16 cellular contexts compared by ENCODE assay signal in the genomic region with DNA sequence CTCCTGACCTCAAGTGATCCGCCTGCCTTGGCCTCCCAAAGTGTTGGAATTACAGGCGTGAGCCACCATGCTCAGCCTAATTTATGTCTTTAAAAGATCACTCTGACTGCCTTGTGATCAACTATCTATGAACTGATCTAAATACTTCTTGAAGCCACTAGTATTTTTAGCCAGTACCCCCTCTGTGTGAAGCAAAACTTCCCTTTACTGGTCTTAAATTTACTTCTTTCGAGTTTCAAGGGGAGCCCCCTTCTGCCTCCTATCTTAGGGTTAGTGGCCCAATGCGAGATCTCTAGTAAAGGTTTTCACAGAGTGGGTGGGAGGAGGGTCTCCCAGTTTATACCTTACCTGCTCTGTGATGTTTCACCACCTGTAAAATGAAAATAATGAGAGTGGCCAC.
"Had no signal": no experiment of that assay in that cellular context is flagged by ENCODE, and none has a peak within 500 bp of the region (broad histone marks: within the 10 kb centered on the region; RNA-seq: fewer than 3 reads in every experiment).

No MANE protein-coding gene starts in this region.

- FAIRE-seq: islet of Langerhans, TTC549 had no signal

- H3K9me3 ChIP-seq: colonic mucosa had no signal

- ATAC-seq: activated CD8-positive, alpha-beta memory T cell treated with anti-CD3 and anti-CD28 coated beads, Interleukin-2, amount 10 ng/mL, durations not matched to agents 7 days and 5 days; foreskin keratinocyte; left lobe of liver had no signal

- H3K27me3 ChIP-seq: colonic mucosa had no signal

- DNase-seq: activated CD4-positive, CD25-positive, alpha-beta regulatory T cell; activated CD8-positive, alpha-beta memory T cell treated with anti-CD3 and anti-CD28 coated beads, Interleukin-2, amount 10 ng/mL, durations not matched to agents 7 days and 5 days; activated effector memory CD4-positive, alpha-beta T cell treated with anti-CD3 and anti-CD28 coated beads, Interleukin-2, amount 50 U/mL, for 16 hours; activated T-cell treated with anti-CD3 and anti-CD28 coated beads, Interleukin-2, amount 50 U/mL, for 24 hours; caudate nucleus; colonic mucosa; foreskin keratinocyte; head of caudate nucleus; retina; stimulated activated CD4-positive, alpha-beta T cell treated with anti-CD3 and anti-CD28 coated beads, Interleukin-4, amount 100 ng/mL, for 1 hour; stimulated activated CD8-positive, alpha-beta memory T cell treated with anti-CD3 and anti-CD28 coated beads, Interleukin-4, amount 100 ng/mL, for 48 hours had no signal

- H3K4me3 Mint-ChIP-seq: activated CD8-positive, alpha-beta memory T cell treated with anti-CD3 and anti-CD28 coated beads, Interleukin-2, amount 10 ng/mL, durations not matched to agents 7 days and 5 days; activated T-cell treated with anti-CD3 and anti-CD28 coated beads, Interleukin-2, amount 50 U/mL, for 24 hours; neural crest cell had no signal

- H3K27me3 Mint-ChIP-seq: activated T-cell treated with anti-CD3 and anti-CD28 coated beads, Interleukin-2, amount 50 U/mL, for 24 hours had no signal

- H3K36me3 ChIP-seq: colonic mucosa had no signal

- H3K36me3 Mint-ChIP-seq: activated CD8-positive, alpha-beta memory T cell treated with anti-CD3 and anti-CD28 coated beads, Interleukin-2, amount 10 ng/mL, durations not matched to agents 7 days and 5 days had no signal

- H3K27ac Mint-ChIP-seq: activated CD8-positive, alpha-beta memory T cell treated with anti-CD3 and anti-CD28 coated beads, Interleukin-2, amount 10 ng/mL, durations not matched to agents 7 days and 5 days; activated T-cell treated with anti-CD3 and anti-CD28 coated beads, Interleukin-2, amount 50 U/mL, for 24 hours had no signal

- H3K4me1 ChIP-seq: colonic mucosa, foreskin keratinocyte, parathyroid adenoma had no signal

- H3K4me3 ChIP-seq: colonic mucosa had no signal

- H3K27ac ChIP-seq: colonic mucosa, foreskin keratinocyte, parathyroid adenoma had no signal
